ENCODE assay signal across 16 cellular contexts in genomic region chr11:9330387-9331384, GRCh38. TPM values are rescaled to one million over a fixed set of nuclear protein-coding genes. Genes with fewer than 3 reads are reported as not detected.
DNase-seq lines count a peak whose midpoint lies in the region; ATAC-seq, FAIRE-seq and TF ChIP-seq lines count a peak whose summit lies in the region.
"Had no signal": no experiment of that assay in that cellular context is flagged by ENCODE, and none has a peak within 500 bp of the region (broad histone marks: within the 10 kb centered on the region; RNA-seq: fewer than 3 reads in every experiment).

No MANE protein-coding gene starts in this region.

- H3K14ac ChIP-seq in trophoblast cell (ENCODE audit: low read length) = no peak overlapping the region

- no peak for ATAC-seq in GM18907 (IDR thresholded peaks at IDR 0.05; ENCODE audit: unreplicated experiment)
- ATAC-seq: stimulated activated naive CD8-positive, alpha-beta T cell treated with anti-CD3 and anti-CD28 coated beads, Interleukin-15, amount 100 ng/mL, for 72 hours; T-helper 17 cell had no signal

- H3K79me1 ChIP-seq in trophoblast cell (ENCODE audit: low read length) = no peaks in the 10 kb centered on the region

- peak overlapping the region; percentile 58 for H3K27ac ChIP-seq in fibroblast of lung (ENCODE audit: insufficient read depth, low read length)
- H3K27ac ChIP-seq in trophoblast cell (ENCODE audit: low read depth, low read length) = no peak overlapping the region

- H2BK5ac ChIP-seq in trophoblast cell (ENCODE audit: low read depth, low read length, poor library complexity) = no peak overlapping the region

- no peak overlapping the region for H3K18ac ChIP-seq in trophoblast cell (ENCODE audit: low read length)

- H4K8ac ChIP-seq in trophoblast cell (ENCODE audit: low read depth, low read length) = no peak overlapping the region

- H2AFZ ChIP-seq in fibroblast of lung (ENCODE audit: low read length) = no peak overlapping the region
- H2AFZ ChIP-seq in trophoblast cell (ENCODE audit: insufficient read depth, low read length, poor library complexity) = no peak overlapping the region

- H3K23ac ChIP-seq in trophoblast cell (ENCODE audit: low read length) = no peak overlapping the region

- H3K27me3 ChIP-seq in fibroblast of lung (ENCODE audit: control insufficient read depth, insufficient read depth, low read length) (no peaks in the 10 kb centered on the region), trophoblast cell (ENCODE audit: insufficient read depth, low read length) (no peaks in the 10 kb centered on the region)

- no peaks in the 10 kb centered on the region for H4K20me1 ChIP-seq in fibroblast of lung (ENCODE audit: control insufficient read depth, extremely low read depth, insufficient read depth, low read length)

- no peak for TF ChIP-seq POLR2A in GM12891 (IDR thresholded peaks at IDR 0.05; ENCODE audit: low read depth, low read length)

- H3K9me3 ChIP-seq in fibroblast of lung (ENCODE audit: control insufficient read depth, insufficient read depth, low read depth, low read length) (no peaks in the 10 kb centered on the region), trophoblast cell (ENCODE audit: insufficient read depth, low read depth, low read length) (no peaks in the 10 kb centered on the region)

- no peak for FAIRE-seq in GM12891 (lab: Jason Lieb, UNC)

- no peak overlapping the region for H3K4me3 ChIP-seq in fibroblast of lung (replicated peaks in 1 of 4; ENCODE audit: control extremely low read depth in 1 of 4, insufficient read depth in 1 of 4, low read depth in 3 of 4, low read length in 4 of 4)
- no peak overlapping the region for H3K4me3 ChIP-seq in trophoblast cell (ENCODE audit: low read depth, low read length)

- H3K4me1 ChIP-seq in fibroblast of lung (ENCODE audit: control insufficient read depth, extremely low read depth, insufficient read depth, low read length) = no peaks in the 10 kb centered on the region
- peaks cover 3 to 4% of the 10 kb centered on the region in 2 experiments for H3K4me1 ChIP-seq in trophoblast cell (ENCODE audit: control insufficient read depth in 1 of 2, insufficient read depth in 2 of 2, low read length in 2 of 2)

- H3K9ac ChIP-seq in fibroblast of lung (ENCODE audit: insufficient read depth, low read length) (no peak overlapping the region), trophoblast cell (ENCODE audit: low read length) (no peak overlapping the region)

- no peak overlapping the region for H4K91ac ChIP-seq in trophoblast cell (ENCODE audit: low read depth, low read length)

- no peak for TF ChIP-seq CTCF in fibroblast of lung (conservative IDR thresholded peaks at IDR 0.05 in 1 of 2, IDR thresholded peaks at IDR 0.05 in 1 of 2; ENCODE audit: low read depth in 1 of 2, low read length in 2 of 2)

- no peak overlapping the region for H2AK5ac ChIP-seq in trophoblast cell (ENCODE audit: low read length)

- no peak overlapping the region for H3K4me2 ChIP-seq in fibroblast of lung (ENCODE audit: extremely low read depth, insufficient read depth, low read length)
- H3K4me2 ChIP-seq in trophoblast cell (ENCODE audit: low read length) = no peak overlapping the region

- H3K36me3 ChIP-seq in fibroblast of lung (ENCODE audit: control insufficient read depth, insufficient read depth, low read length) (no peaks in the 10 kb centered on the region), trophoblast cell (ENCODE audit: control insufficient read depth in 1 of 2, insufficient read depth in 2 of 2, low read length in 2 of 2) (no peaks in the 10 kb centered on the region)

- no CpG with 5 or more reads among the region's 10 CpGs for WGBS in trophoblast cell (ENCODE audit: extremely low coverage, insufficient coverage, insufficient read length)

- DNase-seq in GM04503 (ENCODE audit: low read depth) (peak; percentile 95), RKO (ENCODE audit: low spot score) (peak; percentile 94), fibroblast of lung (ENCODE audit: low read depth in 2 of 2) (peak; percentile 6 to 68), trophoblast cell (peak; percentile 18 to 71), DMS53 treated with DMSO at 0.1 percent for 48 hours (lab: John Stamatoyannopoulos, UW; ENCODE audit: unreplicated experiment) (no peak), GM12891 (ENCODE audit: insufficient read length, low spot score) (no peak)
- DNase-seq in central memory CD4-positive, alpha-beta T cell = no peak
- DNase-seq: activated gamma-delta T cell treated with Interleukin-2 at 50 U/mL for 16 hours; caudate nucleus; CD4-positive, alpha-beta memory T cell; erythroblast; naive B cell; NCI-H226; stimulated activated naive CD8-positive, alpha-beta T cell treated with anti-CD3 and anti-CD28 coated beads, Interleukin-15, amount 100 ng/mL, for 72 hours; T-helper 17 cell had no signal

- no peak overlapping the region for H3K4ac ChIP-seq in trophoblast cell (ENCODE audit: low read depth, low read length)

- H2BK12ac ChIP-seq in trophoblast cell (ENCODE audit: low read length) = no peak overlapping the region

- H2BK120ac ChIP-seq in trophoblast cell (ENCODE audit: insufficient read depth, low read length, poor library complexity) = no peak overlapping the region

- no peak overlapping the region for H4K12ac ChIP-seq in trophoblast cell (ENCODE audit: low read depth, low read length)

- H3K79me2 ChIP-seq in fibroblast of lung (ENCODE audit: control insufficient read depth, insufficient read depth, low read length) (no peaks in the 10 kb centered on the region), trophoblast cell (ENCODE audit: control insufficient read depth, insufficient read depth, low read length, poor library complexity) (no peaks in the 10 kb centered on the region)

TF ChIP-seq in GM12891, 5 proteins besides CTCF, POLR2A, EP300 and RAD21:
- TF ChIP-seq POU2F2 (IDR thresholded peaks at IDR 0.05; ENCODE audit: low read depth, low read length) (no peak), SPI1 (IDR thresholded peaks at IDR 0.05; ENCODE audit: low read depth, low read length) (no peak), TAF1 (IDR thresholded peaks at IDR 0.05; ENCODE audit: low read depth, low read length) (no peak), PAX5 (IDR thresholded peaks at IDR 0.05; ENCODE audit: insufficient read depth, low read length, severe bottlenecking) (no peak), POLR2AphosphoS5 (IDR thresholded peaks at IDR 0.05; ENCODE audit: low read depth, low read length) (no peak)

RNA-seq across cellular contexts. Expression of gene TMEM41B, which starts 16.3 kb away (rescaled TPM):
- 48.8 and 59.1 TPM in 2 replicates for total RNA-seq in fibroblast of lung
- polyA plus RNA-seq in fibroblast of lung = 27.2 and 43.7 TPM in 2 replicates
- polyA plus RNA-seq in fibroblast of lung (2012) = 19.4 and 28.8 TPM in 2 replicates
- polyA minus RNA-seq in fibroblast of lung (ENCODE audit: low replicate concordance) = 9.9 and 15.8 TPM in 2 replicates
- 67.0 and 71.4 TPM in 2 replicates for polyA plus RNA-seq in trophoblast cell (2013)
- 8.0 TPM for polyA plus RNA-seq in GM12891 (2012; ENCODE audit: low read depth, missing spikeins)

RNA-seq across cellular contexts. Expression of gene IPO7, which starts 53.8 kb away (rescaled TPM):
- 128 and 174 TPM in 2 replicates for total RNA-seq in fibroblast of lung
- 70.0 and 75.7 TPM in 2 replicates for polyA plus RNA-seq in fibroblast of lung
- polyA plus RNA-seq in fibroblast of lung (2012) = 65.5 and 66.1 TPM in 2 replicates
- 12.4 and 12.5 TPM in 2 replicates for polyA minus RNA-seq in fibroblast of lung (ENCODE audit: low replicate concordance)
- 96.6 and 98.3 TPM in 2 replicates for polyA plus RNA-seq in trophoblast cell (2013)
- 13.6 TPM for polyA plus RNA-seq in GM12891 (2012; ENCODE audit: low read depth, missing spikeins)

Comparison
In these comparisons a context has a peak if more than half of its experiments do, and no peak if none do; other contexts are left out.
1. DNase-seq: peak in GM04503 (single experiment), RKO (single experiment), fibroblast of lung (2 of 2) and trophoblast cell (2 of 2); none in DMS53 treated with DMSO at 0.1 percent for 48 hours (single experiment), central memory CD4-positive, alpha-beta T cell (single experiment) and GM12891 (single experiment).